In the genomic region with DNA sequence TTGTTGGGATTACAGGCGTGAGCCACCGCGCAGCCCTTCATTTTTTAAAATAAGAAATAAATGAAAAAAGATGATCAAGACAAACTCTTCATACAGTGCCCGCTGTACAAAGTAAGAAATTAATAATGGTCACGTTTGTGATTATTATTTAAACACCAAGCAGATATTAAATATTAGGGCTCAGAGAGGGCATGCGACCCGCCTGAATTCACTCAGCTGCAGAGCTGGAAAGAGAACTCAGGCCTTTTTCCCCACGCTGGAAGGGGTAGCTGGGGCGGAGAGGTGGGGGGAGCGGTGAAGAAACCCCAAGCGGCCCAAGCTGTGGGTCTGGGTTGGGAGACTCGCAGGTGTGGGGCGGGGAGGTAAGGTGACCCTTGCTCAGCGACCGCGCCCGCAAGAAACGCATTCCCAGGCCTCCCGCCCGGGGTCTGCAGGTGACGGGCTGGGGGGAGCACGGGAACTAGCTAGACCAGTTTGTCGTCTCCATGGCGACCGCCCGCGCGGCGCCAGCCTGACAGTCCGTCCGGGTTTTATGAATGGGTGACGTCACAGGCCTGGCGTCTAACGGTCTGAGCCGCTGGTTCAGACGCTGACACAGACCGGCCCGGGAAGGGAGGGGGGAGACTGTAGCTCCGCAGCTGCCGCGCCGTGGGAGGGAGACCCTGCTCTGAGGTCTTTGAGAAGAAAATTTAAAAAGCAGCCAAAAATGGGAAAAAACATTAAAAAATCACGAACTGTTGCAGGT, we compare ENCODE assay signal across 8 cellular contexts. TPM values are rescaled to one million over a fixed set of nuclear protein-coding genes. Genes with fewer than 3 reads are reported as not detected.
DNase-seq lines count a peak whose midpoint lies in the region; ATAC-seq, FAIRE-seq and TF ChIP-seq lines count a peak whose summit lies in the region.

No MANE protein-coding gene starts in this region.

- in situ Hi-C loops in HAP-1 (cut with MboI; ENCODE audit: low sequenced_read_pairs), result no loop called here

- H3K4me1 ChIP-seq in HAP-1 (peaks cover 34% of the 10 kb centered on the region), pancreas (peaks cover 3 to 19% (median 4%) of the 10 kb centered on the region in 3 donors), thoracic aorta (ENCODE audit: control insufficient read depth in 1 of 2, low read depth in 2 of 2) (peaks cover 2 to 30% of the 10 kb centered on the region in 2 donors)

- WGBS in adipose tissue, 3 donors, result 8 to 13% (median 11%) methylated on average over 43 of the region's 43 CpGs
- 9 to 10% methylated on average over 42 to 43 of the region's 43 CpGs for WGBS in pancreas, 2 donors

- H3K4me3 ChIP-seq in HAP-1 (peak overlapping the region; percentile 72), pancreas (peak overlapping the region in 3 of 4 donors; percentile 40 to 75 (median 61)), thoracic aorta (peak overlapping the region; percentile 95)

- ATAC-seq in pancreas (peak; percentile 82 to 84 (median 84)), thoracic aorta (ENCODE audit: insufficient number of reproducible peaks, low FRiP score, low read depth) (peak; percentile 69)

- peak overlapping the region; percentile 21 for H3K27ac ChIP-seq in adipose tissue (ENCODE audit: low read depth, low read length)
- peak overlapping the region; percentile 10 to 78 (median 72) for H3K27ac ChIP-seq in pancreas
- peak overlapping the region; percentile 95 to 96 for H3K27ac ChIP-seq in thoracic aorta

- no peak for FAIRE-seq in pancreas (lab: Jason Lieb, UNC)

- intact Hi-C loops in cardiac septum (cut with DNase I) (no loop called here), pancreas (cut with DNase I) (no loop called here)

- H3K36me3 ChIP-seq in HAP-1 (replicated peaks), result peaks cover 14% of the 10 kb centered on the region
- no peaks in the 10 kb centered on the region for H3K36me3 ChIP-seq in pancreas
- H3K36me3 ChIP-seq in thoracic aorta, result no peaks in the 10 kb centered on the region

- DNase-seq in DMS153 treated with DMSO at 0.1 percent for 48 hours (lab: John Stamatoyannopoulos, UW; ENCODE audit: unreplicated experiment) (peak; percentile 98), HAP-1 (ENCODE audit: low spot score in 2 of 2) (peak; percentile 97 to 100), NCI-H146 treated with DMSO at 0.1 percent for 48 hours (lab: John Stamatoyannopoulos, UW; ENCODE audit: unreplicated experiment) (peak; percentile 100), SW480 (ENCODE audit: low spot score) (peak; percentile 97), cardiac septum (ENCODE audit: low spot score) (peak; percentile 97), pancreas (peak; percentile 91 to 97 (median 95)), thoracic aorta (ENCODE audit: low spot score) (peak; percentile 97)

- H3K27me3 ChIP-seq in HAP-1 (ENCODE audit: low read depth) (no peaks in the 10 kb centered on the region), pancreas (no peaks in the 10 kb centered on the region), thoracic aorta (replicated peaks; ENCODE audit: insufficient read depth) (no peaks in the 10 kb centered on the region)

- TF ChIP-seq CTCF in pancreas (IDR thresholded peaks at IDR 0.05), result no peak
- TF ChIP-seq CTCF in thoracic aorta (IDR thresholded peaks at IDR 0.05), result no peak

- no peaks in the 10 kb centered on the region for H3K9me3 ChIP-seq in HAP-1
- H3K9me3 ChIP-seq in pancreas, result no peaks in the 10 kb centered on the region
- H3K9me3 ChIP-seq in thoracic aorta, result no peaks in the 10 kb centered on the region

RNA-seq across cellular contexts. Expression of a gene that starts 1.1 kb away (rescaled TPM):
- polyA plus RNA-seq in adipose tissue (100 to 1,000 TPM in 2 of 3 donors, 10 to 100 TPM in 1; 82.2 to 436 (median 301) TPM), pancreas (10 to 100 TPM; 50.9 to 64.7 TPM)
- total RNA-seq in cardiac septum (163 TPM), pancreas (10 to 100 TPM in 5 of 6 donors, 1 to 10 TPM in 1; 9.5 to 39.3 (median 17.4) TPM), thoracic aorta (100 to 1,000 TPM; 310 to 944 TPM)

RNA-seq across cellular contexts. Expression of a gene that starts 33.7 kb away (rescaled TPM):
- polyA plus RNA-seq in adipose tissue (10 to 100 TPM in 1 of 3 donors, 1 to 10 TPM in 2; 2.6 to 36.0 (median 9.3) TPM), pancreas (1 to 10 TPM; 3.7 to 7.8 TPM)
- total RNA-seq in cardiac septum (11.3 TPM), pancreas (under 1 TPM in 5 of 6 donors, not detected in 1; 0.28 to 0.94 (median 0.60) TPM), thoracic aorta (1 to 10 TPM in 1 of 2 donors, not detected in 1; 4.9 TPM)

Comparison
In these comparisons a context has a peak if more than half of its experiments do, and no peak if none do; other contexts are left out.
1. Peak in every context shown above with its lines: DNase-seq, ATAC-seq, H3K4me3 ChIP-seq and H3K27ac ChIP-seq.
2. H3K27ac ChIP-seq: peak in every context shown above with its lines; median percentile 96 in thoracic aorta; 72 in pancreas; 21 in adipose tissue.